Comparison of ENCODE assay signal across 8 cellular contexts in the genomic region with DNA sequence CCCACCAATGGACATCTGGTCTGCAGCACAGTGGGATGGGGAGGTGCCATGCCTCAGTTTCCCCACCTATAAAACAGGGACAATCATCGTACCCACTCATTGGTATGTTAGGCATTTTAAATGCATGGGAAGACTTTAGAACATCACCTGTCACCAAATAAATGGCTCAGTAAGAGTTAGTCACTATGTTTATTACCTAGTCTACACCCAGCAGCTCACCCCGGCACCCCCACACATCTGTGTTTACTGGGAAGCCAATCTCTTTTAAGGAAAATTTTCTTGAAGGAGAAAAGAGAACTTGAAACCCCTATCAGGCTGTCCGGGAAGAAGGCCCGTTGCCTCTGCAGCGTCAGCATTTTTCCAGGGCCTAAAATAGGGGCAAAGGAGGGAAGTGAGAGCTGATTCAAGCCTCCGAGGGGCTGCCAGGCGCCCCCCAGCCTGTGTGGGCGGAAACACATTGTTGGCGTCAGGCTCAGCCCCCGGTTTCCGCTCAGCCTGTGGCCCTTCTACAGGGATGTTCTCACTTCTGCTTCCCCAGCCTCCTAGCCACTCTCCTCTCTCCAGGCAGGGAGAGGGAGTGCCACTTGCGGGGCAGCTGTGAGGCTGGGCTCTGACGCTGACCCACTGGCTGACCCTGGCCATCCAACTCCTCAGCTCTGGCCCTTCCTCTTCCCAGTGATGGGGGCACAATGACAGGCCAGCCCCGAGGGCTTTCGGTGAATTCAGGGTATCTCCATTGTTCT. TPM values are rescaled to one million over a fixed set of nuclear protein-coding genes. Genes with fewer than 3 reads are reported as not detected.
DNase-seq lines count a peak whose midpoint lies in the region; ATAC-seq and TF ChIP-seq lines count a peak whose summit lies in the region.

No MANE protein-coding gene starts in this region.

- H3K36me3 Mint-ChIP-seq in immature natural killer cell: peaks cover 0 to 9% (median 0%) of the 10 kb centered on the region in 3 donors
- no peaks in the 10 kb centered on the region for H3K36me3 Mint-ChIP-seq in activated T-helper 17 cell treated with anti-CD3 and anti-CD28 coated beads, Interleukin-2, amount 50 U/mL, for 72 hours (ENCODE audit: low read depth)

- H3K27me3 ChIP-seq in Panc1 (ENCODE audit: control insufficient read depth, insufficient read depth, low read length) (no peaks in the 10 kb centered on the region), right atrium auricular region (no peaks in the 10 kb centered on the region), prostate gland (replicated peaks; ENCODE audit: insufficient read depth) (no peaks in the 10 kb centered on the region)

- no peaks in the 10 kb centered on the region for H3K9me3 Mint-ChIP-seq in immature natural killer cell
- no peaks in the 10 kb centered on the region for H3K9me3 Mint-ChIP-seq in activated T-helper 17 cell treated with anti-CD3 and anti-CD28 coated beads, Interleukin-2, amount 50 U/mL, for 72 hours

- no peak for DNase-seq in Panc1 (ENCODE audit: low read depth, low spot score)
- peak; percentile 73 for DNase-seq in right atrium auricular region (ENCODE audit: low spot score)
- DNase-seq in stimulated activated naive CD8-positive, alpha-beta T cell treated with anti-CD3 and anti-CD28 coated beads, Interleukin-15, Interleukin-2, amounts not matched to agents 100 U/mL and 50 U/mL, for 24 hours: peak; percentile 29
- no peak for DNase-seq in immature natural killer cell
- no peak for DNase-seq in prostate gland (ENCODE audit: low spot score)

- H3K27ac Mint-ChIP-seq in immature natural killer cell: no peak overlapping the region
- H3K27ac Mint-ChIP-seq in activated T-helper 17 cell treated with anti-CD3 and anti-CD28 coated beads, Interleukin-2, amount 50 U/mL, for 72 hours: no peak overlapping the region

- in situ Hi-C loops in Panc1 (cut with HindIII; ENCODE audit: low pct_unique_long_range_greater_than_20kb, low sequenced_read_pairs): no loop called here

- H3K27ac ChIP-seq in Panc1 (ENCODE audit: low read length): no peak overlapping the region
- H3K27ac ChIP-seq in right atrium auricular region: peak overlapping the region in 1 of 2 donors; percentile 16
- no peak overlapping the region for H3K27ac ChIP-seq in prostate gland

- POLR2A ChIA-PET in Panc1 (lab: Charles Lee): no interaction called here

- ATAC-seq in GM18508 (IDR thresholded peaks at IDR 0.05; ENCODE audit: insufficient read depth, unreplicated experiment): peak; percentile 62
- ATAC-seq in HG02763 (IDR thresholded peaks at IDR 0.05; ENCODE audit: unreplicated experiment): peak; percentile 72
- ATAC-seq in Panc1: peak; percentile 54; the same call in 1 of the 2 replicates
- ATAC-seq in stimulated activated naive CD8-positive, alpha-beta T cell treated with anti-CD3 and anti-CD28 coated beads, Interleukin-15, Interleukin-2, amounts not matched to agents 100 U/mL and 50 U/mL, for 24 hours: peak; percentile 36
- ATAC-seq in activated T-helper 17 cell treated with anti-CD3 and anti-CD28 coated beads, Interleukin-2, amount 50 U/mL, for 72 hours (replicated peaks): no peak

- TF ChIP-seq CTCF in Panc1 (IDR thresholded peaks at IDR 0.05) (no peak), right atrium auricular region (IDR thresholded peaks at IDR 0.05) (no peak), prostate gland (IDR thresholded peaks at IDR 0.05) (no peak)

- peaks cover 6 to 16% of the 10 kb centered on the region in 2 donors for H3K4me1 Mint-ChIP-seq in immature natural killer cell
- H3K4me1 Mint-ChIP-seq in activated T-helper 17 cell treated with anti-CD3 and anti-CD28 coated beads, Interleukin-2, amount 50 U/mL, for 72 hours: no peaks in the 10 kb centered on the region

- H3K9me3 ChIP-seq in Panc1 (ENCODE audit: control insufficient read depth, insufficient read depth, low read depth, low read length) (no peaks in the 10 kb centered on the region), right atrium auricular region (no peaks in the 10 kb centered on the region), prostate gland (no peaks in the 10 kb centered on the region)

- 28% methylated on average over 15 of the region's 15 CpGs for WGBS in prostate gland

- H3K36me3 ChIP-seq in Panc1 (ENCODE audit: control insufficient read depth, insufficient read depth, low read length) (no peaks in the 10 kb centered on the region), right atrium auricular region (no peaks in the 10 kb centered on the region), prostate gland (no peaks in the 10 kb centered on the region)

- H3K4me3 ChIP-seq in Panc1 (ENCODE audit: low read depth in 2 of 2, low read length in 2 of 2): no peak overlapping the region
- H3K4me3 ChIP-seq in right atrium auricular region: no peak overlapping the region
- H3K4me3 ChIP-seq in prostate gland: no peak overlapping the region

- H3K4me3 Mint-ChIP-seq in immature natural killer cell: no peak overlapping the region
- no peak overlapping the region for H3K4me3 Mint-ChIP-seq in activated T-helper 17 cell treated with anti-CD3 and anti-CD28 coated beads, Interleukin-2, amount 50 U/mL, for 72 hours

- CTCF ChIA-PET in Panc1 (lab: Charles Lee): no interaction called here

- TF ChIP-seq POLR2A in prostate gland (IDR thresholded peaks at IDR 0.05): no peak

- H3K4me1 ChIP-seq in Panc1 (ENCODE audit: control insufficient read depth, insufficient read depth, low read length) (no peaks in the 10 kb centered on the region), right atrium auricular region (peaks cover 0 to 9% of the 10 kb centered on the region in 2 donors), prostate gland (replicated peaks) (no peaks in the 10 kb centered on the region)

- intact Hi-C loops in Panc1 (cut with micrococcal nuclease; ENCODE audit: unreplicated experiment) (no loop called here), prostate gland (cut with DNase I) (no loop called here)

- H3K27me3 Mint-ChIP-seq in immature natural killer cell (ENCODE audit: low read depth in 3 of 3): peaks cover 13 to 16% (median 16%) of the 10 kb centered on the region in 3 donors
- peaks cover 32% of the 10 kb centered on the region for H3K27me3 Mint-ChIP-seq in activated T-helper 17 cell treated with anti-CD3 and anti-CD28 coated beads, Interleukin-2, amount 50 U/mL, for 72 hours

- no TSS peak for BruUV-seq in Panc1 (replicated peaks; lab: Mats Ljungman, UMichigan)

RNA-seq across cellular contexts. Expression of a gene that starts 4.6 kb away (rescaled TPM):
- total RNA-seq in Panc1 (2021; ENCODE audit: unreplicated experiment): 0.05 TPM
- not detected for polyA plus RNA-seq in Panc1 (2012; ENCODE audit: insufficient read length)
- 10 to 100 TPM; 11.2 to 24.6 TPM for total RNA-seq in right atrium auricular region
- 10 to 100 TPM in 1 of 3 donors, 1 to 10 TPM in 1, under 1 TPM in 1; 0.82 to 10.4 (median 2.5) TPM for polyA plus RNA-seq in immature natural killer cell
- 10 to 100 TPM; 11.0 to 36.4 TPM for total RNA-seq in prostate gland
- 1 to 10 TPM in 1 of 2 donors, under 1 TPM in 1; 0.87 to 2.8 TPM for total RNA-seq in activated T-helper 17 cell treated with anti-CD3 and anti-CD28 coated beads, Interleukin-2, amount 50 U/mL, for 72 hours

Comparison
In these comparisons a context has a peak if more than half of its experiments do, and no peak if none do; other contexts are left out.
1. DNase-seq: peak in right atrium auricular region (single experiment) and stimulated activated naive CD8-positive, alpha-beta T cell treated with anti-CD3 and anti-CD28 coated beads, Interleukin-15, Interleukin-2, amounts not matched to agents 100 U/mL and 50 U/mL, for 24 hours (single experiment); none in Panc1 (single experiment), immature natural killer cell (0 of 3) and prostate gland (single experiment).